1 cellular context compared by ENCODE assay signal in genomic region chr16:84712801-84713775, GRCh38.
TF ChIP-seq lines count a peak whose summit lies in the region.

No MANE protein-coding gene starts in this region.

TF ChIP-seq in GM23338, 12 proteins besides CTCF, POLR2A, EP300 and RAD21:
- TF ChIP-seq ZNF331 (CRISPR knock-in tag; IDR thresholded peaks at IDR 0.05; ENCODE audit: low read depth) (no peak), ETS1 (IDR thresholded peaks at IDR 0.05) (no peak), NANOG (IDR thresholded peaks at IDR 0.05; ENCODE audit: borderline replicate concordance) (no peak), POLR2AphosphoS5 (IDR thresholded peaks at IDR 0.05; ENCODE audit: low read depth) (no peak), JUNB (IDR thresholded peaks at IDR 0.05; ENCODE audit: unreplicated experiment) (no peak), EZH2 (IDR thresholded peaks at IDR 0.05; ENCODE audit: low read depth, unreplicated experiment) (no peak), STAT1 (IDR thresholded peaks at IDR 0.05; ENCODE audit: unreplicated experiment) (no peak), CREB1 (CRISPR knock-in tag; IDR thresholded peaks at IDR 0.05; ENCODE audit: low read depth) (no peak)
- TF ChIP-seq, protein P1, sequence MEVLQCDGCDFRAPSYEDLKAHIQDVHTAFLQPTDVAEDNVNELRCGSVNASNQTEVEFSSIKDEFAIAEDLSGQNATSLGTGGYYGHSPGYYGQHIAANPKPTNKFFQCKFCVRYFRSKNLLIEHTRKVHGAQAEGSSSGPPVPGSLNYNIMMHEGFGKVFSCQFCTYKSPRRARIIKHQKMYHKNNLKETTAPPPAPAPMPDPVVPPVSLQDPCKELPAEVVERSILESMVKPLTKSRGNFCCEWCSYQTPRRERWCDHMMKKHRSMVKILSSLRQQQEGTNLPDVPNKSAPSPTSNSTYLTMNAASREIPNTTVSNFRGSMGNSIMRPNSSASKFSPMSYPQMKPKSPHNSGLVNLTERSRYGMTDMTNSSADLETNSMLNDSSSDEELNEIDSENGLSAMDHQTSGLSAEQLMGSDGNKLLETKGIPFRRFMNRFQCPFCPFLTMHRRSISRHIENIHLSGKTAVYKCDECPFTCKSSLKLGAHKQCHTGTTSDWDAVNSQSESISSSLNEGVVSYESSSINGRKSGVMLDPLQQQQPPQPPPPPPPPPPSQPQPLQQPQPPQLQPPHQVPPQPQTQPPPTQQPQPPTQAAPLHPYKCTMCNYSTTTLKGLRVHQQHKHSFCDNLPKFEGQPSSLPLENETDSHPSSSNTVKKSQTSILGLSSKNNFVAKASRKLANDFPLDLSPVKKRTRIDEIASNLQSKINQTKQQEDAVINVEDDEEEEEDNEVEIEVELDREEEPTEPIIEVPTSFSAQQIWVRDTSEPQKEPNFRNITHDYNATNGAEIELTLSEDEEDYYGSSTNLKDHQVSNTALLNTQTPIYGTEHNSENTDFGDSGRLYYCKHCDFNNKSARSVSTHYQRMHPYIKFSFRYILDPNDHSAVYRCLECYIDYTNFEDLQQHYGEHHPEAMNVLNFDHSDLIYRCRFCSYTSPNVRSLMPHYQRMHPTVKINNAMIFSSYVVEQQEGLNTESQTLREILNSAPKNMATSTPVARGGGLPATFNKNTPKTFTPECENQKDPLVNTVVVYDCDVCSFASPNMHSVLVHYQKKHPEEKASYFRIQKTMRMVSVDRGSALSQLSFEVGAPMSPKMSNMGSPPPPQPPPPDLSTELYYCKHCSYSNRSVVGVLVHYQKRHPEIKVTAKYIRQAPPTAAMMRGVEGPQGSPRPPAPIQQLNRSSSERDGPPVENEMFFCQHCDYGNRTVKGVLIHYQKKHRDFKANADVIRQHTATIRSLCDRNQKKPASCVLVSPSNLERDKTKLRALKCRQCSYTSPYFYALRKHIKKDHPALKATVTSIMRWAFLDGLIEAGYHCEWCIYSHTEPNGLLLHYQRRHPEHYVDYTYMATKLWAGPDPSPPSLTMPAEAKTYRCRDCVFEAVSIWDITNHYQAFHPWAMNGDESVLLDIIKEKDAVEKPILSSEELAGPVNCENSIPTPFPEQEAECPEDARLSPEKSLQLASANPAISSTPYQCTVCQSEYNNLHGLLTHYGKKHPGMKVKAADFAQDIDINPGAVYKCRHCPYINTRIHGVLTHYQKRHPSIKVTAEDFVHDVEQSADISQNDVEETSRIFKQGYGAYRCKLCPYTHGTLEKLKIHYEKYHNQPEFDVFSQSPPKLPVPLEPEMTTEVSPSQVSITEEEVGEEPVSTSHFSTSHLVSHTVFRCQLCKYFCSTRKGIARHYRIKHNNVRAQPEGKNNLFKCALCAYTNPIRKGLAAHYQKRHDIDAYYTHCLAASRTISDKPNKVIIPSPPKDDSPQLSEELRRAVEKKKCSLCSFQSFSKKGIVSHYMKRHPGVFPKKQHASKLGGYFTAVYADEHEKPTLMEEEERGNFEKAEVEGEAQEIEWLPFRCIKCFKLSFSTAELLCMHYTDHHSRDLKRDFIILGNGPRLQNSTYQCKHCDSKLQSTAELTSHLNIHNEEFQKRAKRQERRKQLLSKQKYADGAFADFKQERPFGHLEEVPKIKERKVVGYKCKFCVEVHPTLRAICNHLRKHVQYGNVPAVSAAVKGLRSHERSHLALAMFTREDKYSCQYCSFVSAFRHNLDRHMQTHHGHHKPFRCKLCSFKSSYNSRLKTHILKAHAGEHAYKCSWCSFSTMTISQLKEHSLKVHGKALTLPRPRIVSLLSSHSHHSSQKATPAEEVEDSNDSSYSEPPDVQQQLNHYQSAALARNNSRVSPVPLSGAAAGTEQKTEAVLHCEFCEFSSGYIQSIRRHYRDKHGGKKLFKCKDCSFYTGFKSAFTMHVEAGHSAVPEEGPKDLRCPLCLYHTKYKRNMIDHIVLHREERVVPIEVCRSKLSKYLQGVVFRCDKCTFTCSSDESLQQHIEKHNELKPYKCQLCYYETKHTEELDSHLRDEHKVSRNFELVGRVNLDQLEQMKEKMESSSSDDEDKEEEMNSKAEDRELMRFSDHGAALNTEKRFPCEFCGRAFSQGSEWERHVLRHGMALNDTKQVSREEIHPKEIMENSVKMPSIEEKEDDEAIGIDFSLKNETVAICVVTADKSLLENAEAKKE (CRISPR knock-in tag; IDR thresholded peaks at IDR 0.05), result no peak
